In genomic region chr4:149825336-149825735, GRCh38 we compare ENCODE assay signal across 19 cellular contexts. TPM values are rescaled to one million over a fixed set of nuclear protein-coding genes. Genes with fewer than 3 reads are reported as not detected.
DNase-seq lines count a peak whose midpoint lies in the region; ATAC-seq, FAIRE-seq and TF ChIP-seq lines count a peak whose summit lies in the region.
"Had no signal": no experiment of that assay in that cellular context is flagged by ENCODE, and none has a peak within 500 bp of the region (broad histone marks: within the 10 kb centered on the region; RNA-seq: fewer than 3 reads in every experiment).

No MANE protein-coding gene starts in this region.

- no peaks in the 10 kb centered on the region for H4K20me1 ChIP-seq in keratinocyte (ENCODE audit: control insufficient read depth, extremely low read depth, insufficient read depth, low read length)

- dilution Hi-C loops in keratinocyte (cut with MboI; ENCODE audit: extremely low pct_ligation_motif_present, low sequenced_read_pairs): no loop called here

- TF ChIP-seq CTCF in MCF 10A (IDR thresholded peaks at IDR 0.05; ENCODE audit: unreplicated experiment) (no peak), breast epithelium (IDR thresholded peaks at IDR 0.05) (no peak), RWPE1 (conservative IDR thresholded peaks at IDR 0.05; ENCODE audit: low read depth) (no peak), keratinocyte (optimal IDR thresholded peaks at IDR 0.05 in 1 of 3, IDR thresholded peaks at IDR 0.05 in 1 of 3, conservative IDR thresholded peaks at IDR 0.05 in 1 of 3; ENCODE audit: extremely low read depth in 1 of 3, insufficient read depth in 2 of 3, low read length in 3 of 3) (no peak)

- peaks cover 5% of the 10 kb centered on the region for H3K4me1 Mint-ChIP-seq in MCF 10A (ENCODE audit: insufficient read depth, unreplicated experiment)

- no peak overlapping the region for H3K4me3 Mint-ChIP-seq in MCF 10A (ENCODE audit: unreplicated experiment)
- H3K4me3 Mint-ChIP-seq: CD4-positive, alpha-beta T cell had no signal

- H3K36me3 Mint-ChIP-seq in MCF 10A (ENCODE audit: insufficient read depth, unreplicated experiment): no peaks in the 10 kb centered on the region

- H3K4me1 ChIP-seq in breast epithelium (no peaks in the 10 kb centered on the region), keratinocyte (ENCODE audit: control insufficient read depth, extremely low read depth, insufficient read depth, low read length) (peaks cover 16% of the 10 kb centered on the region), small intestine (ENCODE audit: control insufficient read depth in 2 of 2, insufficient read depth in 1 of 2, low read depth in 1 of 2, low read length in 1 of 2) (no peaks in the 10 kb centered on the region)
- H3K4me1 ChIP-seq: BE2C had no signal

- H3K27me3 ChIP-seq in breast epithelium: no peaks in the 10 kb centered on the region
- no peaks in the 10 kb centered on the region for H3K27me3 ChIP-seq in keratinocyte (ENCODE audit: control insufficient read depth, extremely low read depth, insufficient read depth, low read length)
- no peaks in the 10 kb centered on the region for H3K27me3 ChIP-seq in small intestine (ENCODE audit: control insufficient read depth in 2 of 2, insufficient read depth in 2 of 2, low read length in 2 of 2)
- H3K27me3 ChIP-seq: BE2C had no signal

- H3K9me1 ChIP-seq in keratinocyte (ENCODE audit: control insufficient read depth, extremely low read depth, insufficient read depth, low read length): no peaks in the 10 kb centered on the region

- H3K79me2 ChIP-seq in keratinocyte (ENCODE audit: control insufficient read depth, insufficient read depth, low read length): no peaks in the 10 kb centered on the region

- no peak overlapping the region for H3K9ac ChIP-seq in keratinocyte (ENCODE audit: control insufficient read depth, extremely low read depth, insufficient read depth, low read length)

- H3K27ac ChIP-seq in breast epithelium: no peak overlapping the region
- no peak overlapping the region for H3K27ac ChIP-seq in RWPE1
- H3K27ac ChIP-seq in keratinocyte (ENCODE audit: control insufficient read depth, insufficient read depth, low read length): no peak overlapping the region
- H3K27ac ChIP-seq in small intestine (ENCODE audit: low read depth in 1 of 2, low read length in 1 of 2): no peak overlapping the region
- H3K27ac ChIP-seq: 22Rv1, PC-9 had no signal

- peak overlapping the region; percentile 33 for H2AFZ ChIP-seq in keratinocyte (ENCODE audit: control insufficient read depth, low read length)
- H2AFZ ChIP-seq: PC-9 had no signal

- no peak overlapping the region for H3K27ac Mint-ChIP-seq in MCF 10A (ENCODE audit: low read depth, unreplicated experiment)
- H3K27ac Mint-ChIP-seq: CD4-positive, alpha-beta T cell had no signal

- DNase-seq in MCF 10A (ENCODE audit: unreplicated experiment) (peak; percentile 30), breast epithelium (ENCODE audit: low spot score in 2 of 2) (no peak), RWPE1 (ENCODE audit: low spot score) (peak; percentile 58), keratinocyte (ENCODE audit: low read depth, low spot score) (peak; percentile 7), anterior cingulate cortex (lab: John Stamatoyannopoulos, UW) (no peak), DMS 273 treated with DMSO at 0.1 percent for 48 hours (lab: John Stamatoyannopoulos, UW) (no peak), small intestine (no peak)
- DNase-seq: BE2C; CD4-positive, alpha-beta T cell; DMS79; Karpas-422; NCI-H1417; NCI-H1930; NCI-H774; PC-9 had no signal

- H3K27me3 Mint-ChIP-seq in MCF 10A (ENCODE audit: insufficient read depth, unreplicated experiment): no peaks in the 10 kb centered on the region
- H3K27me3 Mint-ChIP-seq: CD4-positive, alpha-beta T cell had no signal

- intact Hi-C loops in MCF 10A (cut with micrococcal nuclease) (no loop called here), breast epithelium (cut with DNase I; ENCODE audit: low total_unique reads) (no loop called here)

- H3K36me3 ChIP-seq in breast epithelium: no peaks in the 10 kb centered on the region
- no peaks in the 10 kb centered on the region for H3K36me3 ChIP-seq in keratinocyte (ENCODE audit: control insufficient read depth in 2 of 2, extremely low read depth in 1 of 2, insufficient read depth in 2 of 2, low read length in 2 of 2)
- no peaks in the 10 kb centered on the region for H3K36me3 ChIP-seq in small intestine (ENCODE audit: control insufficient read depth in 2 of 2, insufficient read depth in 2 of 2, low read length in 2 of 2)
- H3K36me3 ChIP-seq: BE2C had no signal

- H3K9me3 Mint-ChIP-seq in MCF 10A (ENCODE audit: unreplicated experiment): no peaks in the 10 kb centered on the region
- H3K9me3 Mint-ChIP-seq: CD4-positive, alpha-beta T cell had no signal

- 76 to 90% (median 77%) methylated on average over 2 of the region's 2 CpGs for WGBS in small intestine, 3 donors

- no peak for ATAC-seq in GM21360 (IDR thresholded peaks at IDR 0.05; ENCODE audit: unreplicated experiment)
- ATAC-seq: Right ventricle myocardium inferior had no signal

- no peaks in the 10 kb centered on the region for H3K9me3 ChIP-seq in breast epithelium
- no peaks in the 10 kb centered on the region for H3K9me3 ChIP-seq in keratinocyte (ENCODE audit: control insufficient read depth, low read depth, low read length)
- no peaks in the 10 kb centered on the region for H3K9me3 ChIP-seq in small intestine (ENCODE audit: control insufficient read depth, low read depth)
- H3K9me3 ChIP-seq: BE2C had no signal

- POLR2A ChIA-PET in MCF 10A (lab: Yijun Ruan, JAX): no interaction called here
- POLR2A ChIA-PET in RWPE1 (lab: Yijun Ruan, JAX; ENCODE audit: low non-redundant PET): no interaction called here

- peak overlapping the region; percentile 19 for H3K4me2 ChIP-seq in keratinocyte (ENCODE audit: control insufficient read depth, extremely low read depth, insufficient read depth, low read depth, low read length)
- H3K4me2 ChIP-seq: PC-9 had no signal

- H3K4me3 ChIP-seq in breast epithelium (no peak overlapping the region), keratinocyte (ENCODE audit: control insufficient read depth in 2 of 3, extremely low read depth in 1 of 3, insufficient read depth in 2 of 3, low read depth in 1 of 3, low read length in 3 of 3) (no peak overlapping the region), small intestine (ENCODE audit: low read depth in 1 of 2, low read length in 2 of 2) (no peak overlapping the region)
- H3K4me3 ChIP-seq: PC-9 had no signal

- no peak for TF ChIP-seq POLR2A in breast epithelium (IDR thresholded peaks at IDR 0.05)

- FAIRE-seq in keratinocyte (lab: Jason Lieb, UNC): peak; percentile 83
- FAIRE-seq in small intestine (lab: Jason Lieb, UNC): no peak

- CTCF ChIA-PET in MCF 10A (lab: Yijun Ruan, JAX): interaction anchor here (0.5 kb wide), 1 partner anchor 60 kb away, joined by 3 read pairs; no protein-coding TSS in a partner anchor
- CTCF ChIA-PET in RWPE1 (lab: Yijun Ruan, JAX): interaction anchor here (0.5 kb wide), 1 partner anchor 90 kb away, joined by 3 read pairs; no protein-coding TSS in a partner anchor

- no TSS peak for BruUV-seq in MCF 10A (replicated peaks; lab: Mats Ljungman, UMichigan)

RNA-seq across cellular contexts. Expression of gene IQCM, which starts 9.7 kb away (rescaled TPM):
- total RNA-seq in MCF 10A (2022) (not detected in 2 replicates), breast epithelium (not detected)
- polyA plus RNA-seq in keratinocyte (not detected in 3 replicates), small intestine (not detected)
- polyA plus RNA-seq in keratinocyte (2011; ENCODE audit: low read depth): not detected
- polyA plus RNA-seq in keratinocyte (2011; cell fraction: cytosol; rRNA removed): not detected in 2 replicates
- not detected in 2 replicates for polyA plus RNA-seq in keratinocyte (2011; cell fraction: nucleus; rRNA removed)
- not detected in 2 replicates for polyA plus RNA-seq in keratinocyte (2012; ENCODE audit: low replicate concordance)
- polyA minus RNA-seq in keratinocyte: not detected in 3 replicates
- not detected for polyA minus RNA-seq in keratinocyte (2011; cell fraction: cytosol; rRNA and poly(A)+ RNA removed)
- polyA minus RNA-seq in keratinocyte (2011; cell fraction: nucleus; rRNA and poly(A)+ RNA removed): not detected in 2 replicates
- total RNA-seq: CD4-positive, alpha-beta T cell; G401; PC-9; Right ventricle myocardium inferior had no signal

Comparison
In these comparisons a context has a peak if more than half of its experiments do, and no peak if none do; other contexts are left out.
1. DNase-seq: peak in MCF 10A (single experiment), RWPE1 (single experiment) and keratinocyte (single experiment); none in breast epithelium (0 of 2), anterior cingulate cortex (0 of 58), DMS 273 treated with DMSO at 0.1 percent for 48 hours (single experiment) and small intestine (single experiment).